Comparison of ENCODE assay signal across 1 cellular context in the genomic region with DNA sequence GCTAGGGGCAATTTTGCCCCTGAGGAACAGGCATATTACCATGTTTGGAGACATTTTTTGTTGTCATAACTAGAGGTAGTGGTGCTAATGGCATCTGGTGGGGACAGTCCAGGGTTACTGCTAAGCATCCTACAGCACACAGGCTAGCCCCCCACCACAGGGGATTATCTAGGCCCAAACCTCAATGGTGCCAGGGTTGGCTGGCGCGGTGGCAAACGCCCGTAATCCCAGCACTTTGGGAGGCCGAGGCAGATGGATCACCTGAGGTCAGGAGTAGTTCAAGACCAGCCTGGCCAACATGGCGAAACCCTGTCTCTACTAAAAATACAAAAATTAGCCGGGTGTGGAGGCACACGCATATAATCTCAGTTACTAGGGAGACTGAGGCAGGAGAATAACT.
TF ChIP-seq lines count a peak whose summit lies in the region.

No MANE protein-coding gene starts in this region.

TF ChIP-seq in GM12878, 131 proteins besides CTCF, POLR2A, EP300 and RAD21:
- no peak for TF ChIP-seq BCL11A (IDR thresholded peaks at IDR 0.05; ENCODE audit: low read depth, low read length)
- no peak for TF ChIP-seq SMARCA5 (IDR thresholded peaks at IDR 0.05)
- TF ChIP-seq BHLHE40 (IDR thresholded peaks at IDR 0.05; ENCODE audit: borderline replicate concordance in 1 of 2, low read depth in 2 of 2, low read length in 1 of 2), result no peak
- no peak for TF ChIP-seq ASH2L (IDR thresholded peaks at IDR 0.05; ENCODE audit: borderline replicate concordance, low read depth)
- TF ChIP-seq MYB (IDR thresholded peaks at IDR 0.05; ENCODE audit: borderline replicate concordance, low read depth, low read length), result no peak
- no peak for TF ChIP-seq BMI1 (IDR thresholded peaks at IDR 0.05; ENCODE audit: borderline replicate concordance)
- TF ChIP-seq, protein P1, sequence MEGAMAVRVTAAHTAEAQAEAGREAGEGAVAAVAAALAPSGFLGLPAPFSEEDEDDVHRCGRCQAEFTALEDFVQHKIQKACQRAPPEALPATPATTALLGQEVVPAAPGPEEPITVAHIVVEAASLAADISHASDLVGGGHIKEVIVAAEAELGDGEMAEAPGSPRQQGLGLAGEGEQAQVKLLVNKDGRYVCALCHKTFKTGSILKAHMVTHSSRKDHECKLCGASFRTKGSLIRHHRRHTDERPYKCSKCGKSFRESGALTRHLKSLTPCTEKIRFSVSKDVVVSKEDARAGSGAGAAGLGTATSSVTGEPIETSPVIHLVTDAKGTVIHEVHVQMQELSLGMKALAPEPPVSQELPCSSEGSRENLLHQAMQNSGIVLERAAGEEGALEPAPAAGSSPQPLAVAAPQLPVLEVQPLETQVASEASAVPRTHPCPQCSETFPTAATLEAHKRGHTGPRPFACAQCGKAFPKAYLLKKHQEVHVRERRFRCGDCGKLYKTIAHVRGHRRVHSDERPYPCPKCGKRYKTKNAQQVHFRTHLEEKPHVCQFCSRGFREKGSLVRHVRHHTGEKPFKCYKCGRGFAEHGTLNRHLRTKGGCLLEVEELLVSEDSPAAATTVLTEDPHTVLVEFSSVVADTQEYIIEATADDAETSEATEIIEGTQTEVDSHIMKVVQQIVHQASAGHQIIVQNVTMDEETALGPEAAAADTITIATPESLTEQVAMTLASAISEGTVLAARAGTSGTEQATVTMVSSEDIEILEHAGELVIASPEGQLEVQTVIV (IDR thresholded peaks at IDR 0.05; ENCODE audit: borderline replicate concordance, partially characterized antibody), result no peak
- no peak for TF ChIP-seq ZNF274 (IDR thresholded peaks at IDR 0.05; ENCODE audit: insufficient read depth, insufficient read length)
- TF ChIP-seq E2F4 (IDR thresholded peaks at IDR 0.05; ENCODE audit: low read depth, low read length), result no peak
- TF ChIP-seq STAT1 (conservative IDR thresholded peaks at IDR 0.05), result no peak
- no peak for TF ChIP-seq NRF1 (conservative IDR thresholded peaks at IDR 0.05; ENCODE audit: low read depth, low read length)
- no peak for TF ChIP-seq RFX5 (IDR thresholded peaks at IDR 0.05; ENCODE audit: low read depth, low read length)
- TF ChIP-seq SRF (IDR thresholded peaks at IDR 0.05; ENCODE audit: low read depth in 2 of 2, low read length in 2 of 2), result no peak
- no peak for TF ChIP-seq CBFB (IDR thresholded peaks at IDR 0.05; ENCODE audit: low read depth)
- TF ChIP-seq, protein P2, sequence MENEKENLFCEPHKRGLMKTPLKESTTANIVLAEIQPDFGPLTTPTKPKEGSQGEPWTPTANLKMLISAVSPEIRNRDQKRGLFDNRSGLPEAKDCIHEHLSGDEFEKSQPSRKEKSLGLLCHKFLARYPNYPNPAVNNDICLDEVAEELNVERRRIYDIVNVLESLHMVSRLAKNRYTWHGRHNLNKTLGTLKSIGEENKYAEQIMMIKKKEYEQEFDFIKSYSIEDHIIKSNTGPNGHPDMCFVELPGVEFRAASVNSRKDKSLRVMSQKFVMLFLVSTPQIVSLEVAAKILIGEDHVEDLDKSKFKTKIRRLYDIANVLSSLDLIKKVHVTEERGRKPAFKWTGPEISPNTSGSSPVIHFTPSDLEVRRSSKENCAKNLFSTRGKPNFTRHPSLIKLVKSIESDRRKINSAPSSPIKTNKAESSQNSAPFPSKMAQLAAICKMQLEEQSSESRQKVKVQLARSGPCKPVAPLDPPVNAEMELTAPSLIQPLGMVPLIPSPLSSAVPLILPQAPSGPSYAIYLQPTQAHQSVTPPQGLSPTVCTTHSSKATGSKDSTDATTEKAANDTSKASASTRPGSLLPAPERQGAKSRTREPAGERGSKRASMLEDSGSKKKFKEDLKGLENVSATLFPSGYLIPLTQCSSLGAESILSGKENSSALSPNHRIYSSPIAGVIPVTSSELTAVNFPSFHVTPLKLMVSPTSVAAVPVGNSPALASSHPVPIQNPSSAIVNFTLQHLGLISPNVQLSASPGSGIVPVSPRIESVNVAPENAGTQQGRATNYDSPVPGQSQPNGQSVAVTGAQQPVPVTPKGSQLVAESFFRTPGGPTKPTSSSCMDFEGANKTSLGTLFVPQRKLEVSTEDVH (IDR thresholded peaks at IDR 0.05; ENCODE audit: low read depth, partially characterized antibody), result no peak
- no peak for TF ChIP-seq ZNF687 (IDR thresholded peaks at IDR 0.05)
- TF ChIP-seq, protein P3, sequence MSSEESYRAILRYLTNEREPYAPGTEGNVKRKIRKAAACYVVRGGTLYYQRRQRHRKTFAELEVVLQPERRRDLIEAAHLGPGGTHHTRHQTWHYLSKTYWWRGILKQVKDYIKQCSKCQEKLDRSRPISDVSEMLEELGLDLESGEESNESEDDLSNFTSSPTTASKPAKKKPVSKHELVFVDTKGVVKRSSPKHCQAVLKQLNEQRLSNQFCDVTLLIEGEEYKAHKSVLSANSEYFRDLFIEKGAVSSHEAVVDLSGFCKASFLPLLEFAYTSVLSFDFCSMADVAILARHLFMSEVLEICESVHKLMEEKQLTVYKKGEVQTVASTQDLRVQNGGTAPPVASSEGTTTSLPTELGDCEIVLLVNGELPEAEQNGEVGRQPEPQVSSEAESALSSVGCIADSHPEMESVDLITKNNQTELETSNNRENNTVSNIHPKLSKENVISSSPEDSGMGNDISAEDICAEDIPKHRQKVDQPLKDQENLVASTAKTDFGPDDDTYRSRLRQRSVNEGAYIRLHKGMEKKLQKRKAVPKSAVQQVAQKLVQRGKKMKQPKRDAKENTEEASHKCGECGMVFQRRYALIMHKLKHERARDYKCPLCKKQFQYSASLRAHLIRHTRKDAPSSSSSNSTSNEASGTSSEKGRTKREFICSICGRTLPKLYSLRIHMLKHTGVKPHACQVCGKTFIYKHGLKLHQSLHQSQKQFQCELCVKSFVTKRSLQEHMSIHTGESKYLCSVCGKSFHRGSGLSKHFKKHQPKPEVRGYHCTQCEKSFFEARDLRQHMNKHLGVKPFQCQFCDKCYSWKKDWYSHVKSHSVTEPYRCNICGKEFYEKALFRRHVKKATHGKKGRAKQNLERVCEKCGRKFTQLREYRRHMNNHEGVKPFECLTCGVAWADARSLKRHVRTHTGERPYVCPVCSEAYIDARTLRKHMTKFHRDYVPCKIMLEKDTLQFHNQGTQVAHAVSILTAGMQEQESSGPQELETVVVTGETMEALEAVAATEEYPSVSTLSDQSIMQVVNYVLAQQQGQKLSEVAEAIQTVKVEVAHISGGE (CRISPR knock-in tag; IDR thresholded peaks at IDR 0.05), result no peak
- TF ChIP-seq CBX5 (IDR thresholded peaks at IDR 0.05; ENCODE audit: low read depth), result no peak
- no peak for TF ChIP-seq GABPA (IDR thresholded peaks at IDR 0.05; ENCODE audit: low read depth)
